Comparison of ENCODE assay signal across 16 cellular contexts in genomic region chr20:12414446-12415274, GRCh38.
A peak's percentile ranks its signal among the peaks of the same experiment; 100 is the strongest.
DNase-seq lines count a peak whose midpoint lies in the region; ATAC-seq, FAIRE-seq and TF ChIP-seq lines count a peak whose summit lies in the region.
"Had no signal": no experiment of that assay in that cellular context is flagged by ENCODE, and none has a peak within 500 bp of the region (broad histone marks: within the 10 kb centered on the region; RNA-seq: fewer than 3 reads in every experiment).

No MANE protein-coding gene starts in this region.

- H2AFZ ChIP-seq in astrocyte (ENCODE audit: low read depth, low read length), result no peak overlapping the region

- H3K4me1 Mint-ChIP-seq in astrocyte (ENCODE audit: low read depth, unreplicated experiment), result peaks cover 12% of the 10 kb centered on the region
- H3K4me1 Mint-ChIP-seq in effector memory CD8-positive, alpha-beta T cell (ENCODE audit: low read depth in 2 of 2), result no peaks in the 10 kb centered on the region
- H3K4me1 Mint-ChIP-seq: activated CD8-positive, alpha-beta memory T cell treated with anti-CD3 and anti-CD28 coated beads, Interleukin-2, amount 10 ng/mL, durations not matched to agents 7 days and 5 days; activated naive CD8-positive, alpha-beta T cell treated with anti-CD3 and anti-CD28 coated beads, Interleukin-2, amount 50 U/mL, for 24 hours had no signal

- no peak for TF ChIP-seq EP300 in esophagus muscularis mucosa (IDR thresholded peaks at IDR 0.05)

- FAIRE-seq in astrocyte (lab: Jason Lieb, UNC), result no peak
- FAIRE-seq: TTC549 had no signal

- DNase-seq in left ventricle myocardium superior (no peak), Right ventricle myocardium superior (no peak), astrocyte (ENCODE audit: low read depth) (no peak), medulla oblongata (ENCODE audit: extremely low spot score) (peak; percentile 41), uterus (no peak), esophagus muscularis mucosa (ENCODE audit: extremely low spot score) (no peak)
- no peak for DNase-seq in effector memory CD8-positive, alpha-beta T cell
- DNase-seq: activated CD8-positive, alpha-beta memory T cell treated with anti-CD3 and anti-CD28 coated beads, Interleukin-2, amount 10 ng/mL, durations not matched to agents 7 days and 5 days; activated naive CD8-positive, alpha-beta T cell treated with anti-CD3 and anti-CD28 coated beads, Interleukin-2, amount 50 U/mL, for 24 hours; effector CD8-positive, alpha-beta T cell; GF-D8; heart left ventricle; NCI-H1105 treated with DMSO at 0.1 percent for 48 hours had no signal

- H3K9me3 Mint-ChIP-seq in astrocyte (ENCODE audit: unreplicated experiment), result no peaks in the 10 kb centered on the region
- peaks cover 16 to 20% of the 10 kb centered on the region in 2 donors for H3K9me3 Mint-ChIP-seq in effector memory CD8-positive, alpha-beta T cell

- TF ChIP-seq CTCF in astrocyte (IDR thresholded peaks at IDR 0.05; ENCODE audit: insufficient read depth, low read depth, low read length) (no peak), uterus (IDR thresholded peaks at IDR 0.05) (no peak), esophagus muscularis mucosa (IDR thresholded peaks at IDR 0.05) (no peak)

- H3K27ac Mint-ChIP-seq in astrocyte (ENCODE audit: unreplicated experiment), result peak overlapping the region; percentile 82
- H3K27ac Mint-ChIP-seq in effector memory CD8-positive, alpha-beta T cell, result no peak overlapping the region
- H3K27ac Mint-ChIP-seq: activated CD8-positive, alpha-beta memory T cell treated with anti-CD3 and anti-CD28 coated beads, Interleukin-2, amount 10 ng/mL, durations not matched to agents 7 days and 5 days; activated naive CD8-positive, alpha-beta T cell treated with anti-CD3 and anti-CD28 coated beads, Interleukin-2, amount 50 U/mL, for 24 hours had no signal

- intact Hi-C loops in left ventricle myocardium superior (cut with micrococcal nuclease) (no loop called here), Right ventricle myocardium superior (cut with DNase I) (no loop called here), uterus (cut with DNase I; ENCODE audit: low total_unique reads) (no loop called here), esophagus muscularis mucosa (cut with DNase I) (no loop called here)

- H3K9ac ChIP-seq in astrocyte (ENCODE audit: low read length), result no peak overlapping the region

- 67% methylated on average over 10 of the region's 10 CpGs for WGBS in esophagus muscularis mucosa

- TF ChIP-seq POLR2A in uterus (IDR thresholded peaks at IDR 0.05) (no peak), esophagus muscularis mucosa (IDR thresholded peaks at IDR 0.05; ENCODE audit: low read depth) (no peak)

- H3K27me3 ChIP-seq in astrocyte (ENCODE audit: insufficient read depth, low read length) (no peaks in the 10 kb centered on the region), uterus (no peaks in the 10 kb centered on the region), esophagus muscularis mucosa (no peaks in the 10 kb centered on the region)
- H3K27me3 ChIP-seq: heart left ventricle had no signal

- no peaks in the 10 kb centered on the region for H4K20me1 ChIP-seq in astrocyte (ENCODE audit: insufficient read depth, low read length)

- peaks cover 4% of the 10 kb centered on the region for H3K27me3 Mint-ChIP-seq in astrocyte (ENCODE audit: low read depth, unreplicated experiment)
- no peaks in the 10 kb centered on the region for H3K27me3 Mint-ChIP-seq in effector memory CD8-positive, alpha-beta T cell
- H3K27me3 Mint-ChIP-seq: activated CD8-positive, alpha-beta memory T cell treated with anti-CD3 and anti-CD28 coated beads, Interleukin-2, amount 10 ng/mL, durations not matched to agents 7 days and 5 days; activated naive CD8-positive, alpha-beta T cell treated with anti-CD3 and anti-CD28 coated beads, Interleukin-2, amount 50 U/mL, for 24 hours had no signal

- no peak overlapping the region for H3K4me2 ChIP-seq in astrocyte (ENCODE audit: low read length)

- H3K4me1 ChIP-seq in astrocyte (ENCODE audit: insufficient read depth, low read length), result no peaks in the 10 kb centered on the region
- H3K4me1 ChIP-seq in uterus, result no peaks in the 10 kb centered on the region
- no peaks in the 10 kb centered on the region for H3K4me1 ChIP-seq in esophagus muscularis mucosa
- H3K4me1 ChIP-seq: heart left ventricle had no signal

- H3K4me3 Mint-ChIP-seq in astrocyte (ENCODE audit: unreplicated experiment), result no peak overlapping the region
- H3K4me3 Mint-ChIP-seq in effector memory CD8-positive, alpha-beta T cell, result no peak overlapping the region
- H3K4me3 Mint-ChIP-seq: activated CD8-positive, alpha-beta memory T cell treated with anti-CD3 and anti-CD28 coated beads, Interleukin-2, amount 10 ng/mL, durations not matched to agents 7 days and 5 days; activated naive CD8-positive, alpha-beta T cell treated with anti-CD3 and anti-CD28 coated beads, Interleukin-2, amount 50 U/mL, for 24 hours had no signal

- ATAC-seq in left ventricle myocardium superior (peak; percentile 44), Right ventricle myocardium superior (ENCODE audit: poor library complexity) (no peak), GM18907 (IDR thresholded peaks at IDR 0.05; ENCODE audit: unreplicated experiment) (no peak)
- no peak for ATAC-seq in effector memory CD8-positive, alpha-beta T cell (replicated peaks)
- ATAC-seq: activated CD8-positive, alpha-beta memory T cell treated with anti-CD3 and anti-CD28 coated beads, Interleukin-2, amount 10 ng/mL, durations not matched to agents 7 days and 5 days; activated naive CD8-positive, alpha-beta T cell treated with anti-CD3 and anti-CD28 coated beads, Interleukin-2, amount 50 U/mL, for 24 hours had no signal

- H3K4me3 ChIP-seq in astrocyte (ENCODE audit: insufficient read depth, low read depth, low read length) (no peak overlapping the region), uterus (no peak overlapping the region), esophagus muscularis mucosa (no peak overlapping the region)
- H3K4me3 ChIP-seq: skin epidermis had no signal

- H3K36me3 ChIP-seq in astrocyte (ENCODE audit: insufficient read depth, low read length) (no peaks in the 10 kb centered on the region), uterus (no peaks in the 10 kb centered on the region), esophagus muscularis mucosa (no peaks in the 10 kb centered on the region)
- H3K36me3 ChIP-seq: heart left ventricle had no signal

- H3K9me3 ChIP-seq in astrocyte (ENCODE audit: insufficient read depth, low read depth, low read length), result peaks cover 3% of the 10 kb centered on the region
- H3K9me3 ChIP-seq in uterus, result no peaks in the 10 kb centered on the region
- H3K9me3 ChIP-seq in esophagus muscularis mucosa, result peaks cover 0 to 7% (median under 1%) of the 10 kb centered on the region in 4 donors

- H3K27ac ChIP-seq in astrocyte (ENCODE audit: low read depth, low read length) (no peak overlapping the region), uterus (peak overlapping the region; percentile 12 to 71), esophagus muscularis mucosa (replicated peaks in 1 of 4) (no peak overlapping the region)
- H3K27ac ChIP-seq: heart left ventricle, skin epidermis had no signal

- H3K79me2 ChIP-seq in astrocyte (ENCODE audit: insufficient read depth, low read length), result no peaks in the 10 kb centered on the region

- H3K36me3 Mint-ChIP-seq in astrocyte (ENCODE audit: low read depth, unreplicated experiment), result no peaks in the 10 kb centered on the region
- no peaks in the 10 kb centered on the region for H3K36me3 Mint-ChIP-seq in effector memory CD8-positive, alpha-beta T cell (ENCODE audit: insufficient read depth)
- H3K36me3 Mint-ChIP-seq: activated CD8-positive, alpha-beta memory T cell treated with anti-CD3 and anti-CD28 coated beads, Interleukin-2, amount 10 ng/mL, durations not matched to agents 7 days and 5 days had no signal

Comparison
In these comparisons a context has a peak if more than half of its experiments do, and no peak if none do; other contexts are left out.
1. H3K27ac ChIP-seq: peak in uterus (2 of 2); none in astrocyte (single experiment) and esophagus muscularis mucosa (0 of 4).